In the genomic region with DNA sequence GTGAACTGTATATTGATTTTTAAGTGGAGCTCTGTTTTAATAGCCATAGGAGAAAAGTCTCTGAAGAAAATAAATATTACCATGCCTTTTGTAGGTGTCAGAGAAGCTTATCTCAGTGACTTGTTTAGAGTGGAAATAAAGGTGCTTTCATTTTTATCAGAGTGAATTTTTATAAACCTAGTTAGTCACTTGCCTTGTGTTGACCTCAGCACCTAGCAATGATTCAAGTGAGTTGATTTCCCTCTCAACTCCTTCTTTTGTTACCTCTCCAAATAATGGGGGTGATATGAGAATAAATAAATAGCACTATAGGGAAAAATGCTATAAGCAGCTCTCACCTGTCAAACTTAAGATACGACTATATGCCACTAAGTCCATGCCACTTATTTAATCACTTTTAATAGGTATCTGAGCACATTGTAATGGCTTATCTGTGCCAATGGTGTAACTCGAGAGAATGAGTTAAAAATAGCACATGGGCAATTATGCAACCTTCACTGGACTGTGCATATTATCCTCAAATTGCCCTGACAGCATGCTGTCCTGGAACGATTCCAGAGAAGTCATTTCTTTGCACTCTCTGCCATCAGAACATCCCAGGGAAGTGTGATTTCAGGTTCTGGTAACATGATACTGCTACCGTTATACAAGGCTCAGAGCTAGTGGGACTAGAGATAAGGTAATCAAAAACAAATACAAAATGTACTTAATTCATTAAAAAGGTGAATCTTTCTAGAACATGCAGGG, we compare ENCODE assay signal across 1 cellular context.
TF ChIP-seq lines count a peak whose summit lies in the region.

No MANE protein-coding gene starts in this region.

TF ChIP-seq in GM23338, 12 proteins besides CTCF, POLR2A, EP300 and RAD21 (continued from another document):
- TF ChIP-seq REST (IDR thresholded peaks at IDR 0.05; ENCODE audit: unreplicated experiment) (no peak), EZH2 (IDR thresholded peaks at IDR 0.05; ENCODE audit: low read depth, unreplicated experiment) (no peak), NANOG (IDR thresholded peaks at IDR 0.05; ENCODE audit: borderline replicate concordance) (no peak)
